ENCODE assay signal across 26 cellular contexts in genomic region chr6:156765117-156765516, GRCh38. TPM values are rescaled to one million over a fixed set of nuclear protein-coding genes. Genes with fewer than 3 reads are reported as not detected.
DNase-seq lines count a peak whose midpoint lies in the region; ATAC-seq, FAIRE-seq and TF ChIP-seq lines count a peak whose summit lies in the region.
"Had no signal": no experiment of that assay in that cellular context is flagged by ENCODE, and none has a peak within 500 bp of the region (broad histone marks: within the 10 kb centered on the region; RNA-seq: fewer than 3 reads in every experiment).

No MANE protein-coding gene starts in this region.

- H4K8ac ChIP-seq in H1 (ENCODE audit: extremely low read depth, insufficient read depth, low read length) (0 out of 2 replicates have a peak overlapping the region, but pooled peaks have one; percentile 45), trophoblast cell (ENCODE audit: low read depth, low read length) (no peak overlapping the region)

- 48% methylated on average over 10 of the region's 10 CpGs for WGBS in K562 (ENCODE audit: insufficient coverage, low coverage, missing lambda C conversion rate)
- WGBS in H1 (ENCODE audit: extremely low coverage in 1 of 2, insufficient coverage in 1 of 2, insufficient read length in 1 of 2, insufficient replicate concordance in 2 of 2, low coverage in 1 of 2, low lambda C conversion rate in 2 of 2, missing lambda C conversion rate in 1 of 2), 2 experiments, result 94% methylated on average over 10 of the region's 10 CpGs; no CpG with 5 or more reads in 1 of the 2 experiments
- WGBS in trophoblast cell (ENCODE audit: extremely low coverage, insufficient coverage, insufficient read length), result no CpG with 5 or more reads among the region's 10 CpGs

- H3K18ac ChIP-seq in H1 (ENCODE audit: extremely low read depth, low read length) (no peak overlapping the region), trophoblast cell (ENCODE audit: low read length) (no peak overlapping the region)

- H3K27me3 ChIP-seq in K562 (ENCODE audit: control insufficient read depth in 2 of 2, insufficient read depth in 2 of 2, low read length in 2 of 2) (peaks cover 0 to 5% of the 10 kb centered on the region in 2 experiments; a peak in 2 of 5 replicates), H1 (replicated peaks in 1 of 4; ENCODE audit: control insufficient read depth in 3 of 4, extremely low read depth in 1 of 4, insufficient read depth in 3 of 4, low read length in 3 of 4) (no peaks in the 10 kb centered on the region; a peak in 1 of 7 replicates), trophoblast cell (ENCODE audit: insufficient read depth, low read length) (no peaks in the 10 kb centered on the region)
- H3K27me3 ChIP-seq: BLaER1 treated with 17β-estradiol and CSF1 and Interleukin-3, amounts not matched to agents 10 nM and 100 nM had no signal

- H3K9ac ChIP-seq in K562 (ENCODE audit: insufficient read depth in 1 of 2, low read depth in 2 of 2, low read length in 2 of 2), result peak overlapping the region in 1 of 2 experiments; percentile 50; a peak in 1 of 4 replicates
- no peak overlapping the region for H3K9ac ChIP-seq in H1 (replicated peaks in 1 of 4; ENCODE audit: extremely low read depth in 1 of 4, low read depth in 3 of 4, low read length in 3 of 4)
- H3K9ac ChIP-seq in trophoblast cell (ENCODE audit: low read length), result no peak overlapping the region
- H3K9ac ChIP-seq: BLaER1 treated with 17β-estradiol and CSF1 and Interleukin-3, amounts not matched to agents 10 nM and 100 nM had no signal

- FAIRE-seq in K562 (lab: Jason Lieb, UNC) (no peak), H1 (lab: Jason Lieb, UNC) (no peak)
- FAIRE-seq: A204.1, D721Med, GM12878, GM18507 had no signal

- H3K79me1 ChIP-seq in H1 (ENCODE audit: low read depth, low read length) (no peaks in the 10 kb centered on the region), trophoblast cell (ENCODE audit: low read length) (no peaks in the 10 kb centered on the region)

- CTCF ChIA-PET in K562 (lab: Yijun Ruan, JAX; ENCODE audit: low intra/inter-chr PET ratio) (no interaction called here), H1 (lab: Charles Lee; ENCODE audit: partially characterized antibody) (interaction anchor here (1.4 kb wide), 1 partner anchor 9 kb away, joined by 3 read pairs; no protein-coding TSS in a partner anchor)

- peak; percentile 23 for ATAC-seq in K562
- ATAC-seq in HG03135 (IDR thresholded peaks at IDR 0.05; ENCODE audit: unreplicated experiment), result no peak
- ATAC-seq: CD8-positive, alpha-beta T cell; GM12878 had no signal

- in situ Hi-C loops in K562 (cut with MboI), result no loop called here

- no peaks in the 10 kb centered on the region; the same call in 1 of the 2 replicates for H3K23me2 ChIP-seq in H1 (ENCODE audit: low read depth, low read length)

- H2AK5ac ChIP-seq in H1 (ENCODE audit: low read depth, low read length) (no peak overlapping the region), trophoblast cell (ENCODE audit: low read length) (no peak overlapping the region)

- POLR2A ChIA-PET in K562 (lab: Yijun Ruan, JAX), result interaction anchor here (0.5 to 1.8 kb wide), 4 partner anchors 12 to 197 kb away, joined by 3 to 6 read pairs (median 3); partner anchors contain the start of gene ARID1B
- POLR2A ChIA-PET in H1 (lab: Charles Lee; ENCODE audit: partially characterized antibody), result no interaction called here

- H2BK15ac ChIP-seq in H1 (ENCODE audit: low read length), result 0 out of 2 replicates have a peak overlapping the region, but pooled peaks have one; percentile 29

- H3K4me2 ChIP-seq in K562 (ENCODE audit: insufficient read depth, low read length), result no peak overlapping the region
- no peak overlapping the region for H3K4me2 ChIP-seq in H1 (ENCODE audit: insufficient read depth in 1 of 2, low read depth in 2 of 2, low read length in 2 of 2)
- no peak overlapping the region for H3K4me2 ChIP-seq in trophoblast cell (ENCODE audit: low read length)
- H3K4me2 ChIP-seq: BLaER1 treated with 17β-estradiol and CSF1 and Interleukin-3, amounts not matched to agents 10 nM and 100 nM had no signal

- BruUV-seq in K562 (replicated peaks; lab: Mats Ljungman, UMichigan), result no TSS peak

- no peak overlapping the region for H3K56ac ChIP-seq in H1 (replicated peaks; ENCODE audit: insufficient read length, low read depth, low read length)

- no peak overlapping the region for H2BK120ac ChIP-seq in H1 (replicated peaks; ENCODE audit: low read depth, low read length)
- H2BK120ac ChIP-seq in trophoblast cell (ENCODE audit: insufficient read depth, low read length, poor library complexity), result no peak overlapping the region

- no peak for TF ChIP-seq CTCF in K562 (IDR thresholded peaks at IDR 0.05 in 2 of 3, conservative IDR thresholded peaks at IDR 0.05 in 1 of 3; ENCODE audit: insufficient read depth in 2 of 3, low read depth in 1 of 3, low read length in 3 of 3)
- no peak for TF ChIP-seq CTCF in H1 (IDR thresholded peaks at IDR 0.05; ENCODE audit: control extremely low read depth in 1 of 3, insufficient read depth in 1 of 3, low read depth in 1 of 3, low read length in 3 of 3)

- H3K9me1 ChIP-seq in K562 (ENCODE audit: control insufficient read depth, insufficient read depth, low read length), result no peaks in the 10 kb centered on the region

- H3K9me3 ChIP-seq in K562 (replicated peaks; ENCODE audit: control insufficient read depth, insufficient read depth, low read depth, low read length) (no peaks in the 10 kb centered on the region), H1 (ENCODE audit: insufficient read depth in 2 of 2, low read depth in 1 of 2, low read length in 1 of 2) (no peaks in the 10 kb centered on the region), trophoblast cell (ENCODE audit: insufficient read depth, low read depth, low read length) (no peaks in the 10 kb centered on the region)
- H3K9me3 ChIP-seq: BLaER1 treated with 17β-estradiol and CSF1 and Interleukin-3, amounts not matched to agents 10 nM and 100 nM; Caco-2 had no signal

- H2BK5ac ChIP-seq in H1 (ENCODE audit: low read depth, low read length) (no peak overlapping the region), trophoblast cell (ENCODE audit: low read depth, low read length, poor library complexity) (no peak overlapping the region)

- H3K4me3 ChIP-seq in K562 (no peak overlapping the region), H1 (ENCODE audit: extremely low read depth in 1 of 4, insufficient read depth in 2 of 4, low read depth in 3 of 4, low read length in 4 of 4) (no peak overlapping the region), trophoblast cell (ENCODE audit: low read depth, low read length) (peak overlapping the region; percentile 2)
- H3K4me3 ChIP-seq: BLaER1 treated with 17β-estradiol and CSF1 and Interleukin-3, amounts not matched to agents 10 nM and 100 nM; GM12878 had no signal

- H4K91ac ChIP-seq in H1 (replicated peaks; ENCODE audit: insufficient read length, low read length) (no peak overlapping the region), trophoblast cell (ENCODE audit: low read depth, low read length) (no peak overlapping the region)

- H3K14ac ChIP-seq in H1 (ENCODE audit: insufficient read length) (no peak overlapping the region), trophoblast cell (ENCODE audit: low read length) (no peak overlapping the region)

- H2BK12ac ChIP-seq in H1 (ENCODE audit: low read depth, low read length) (no peak overlapping the region), trophoblast cell (ENCODE audit: low read length) (no peak overlapping the region)

- H3K23ac ChIP-seq in H1 (ENCODE audit: insufficient read length) (no peak overlapping the region), trophoblast cell (ENCODE audit: low read length) (no peak overlapping the region)

- no peaks in the 10 kb centered on the region for H4K20me1 ChIP-seq in K562 (replicated peaks; ENCODE audit: control insufficient read depth, insufficient read depth, low read length)
- no peaks in the 10 kb centered on the region for H4K20me1 ChIP-seq in H1 (replicated peaks in 1 of 2; ENCODE audit: control insufficient read depth in 1 of 2, insufficient read depth in 2 of 2, low read length in 2 of 2)
- H4K20me1 ChIP-seq: BLaER1 treated with 17β-estradiol and CSF1 and Interleukin-3, amounts not matched to agents 10 nM and 100 nM had no signal

- intact Hi-C loops in K562 (cut with micrococcal nuclease), result no loop called here

- H3K4ac ChIP-seq in H1 (replicated peaks; ENCODE audit: insufficient read length, low read depth, low read length) (no peak overlapping the region), trophoblast cell (ENCODE audit: low read depth, low read length) (no peak overlapping the region)

- TF ChIP-seq RAD21 in K562 (CRISPR knock-in tag; conservative IDR thresholded peaks at IDR 0.05 in 1 of 2, IDR thresholded peaks at IDR 0.05 in 1 of 2) (no peak), H1 (IDR thresholded peaks at IDR 0.05 in 1 of 2, conservative IDR thresholded peaks at IDR 0.05 in 1 of 2; ENCODE audit: low read depth in 2 of 2, low read length in 2 of 2) (no peak)

- no peak overlapping the region for H2BK20ac ChIP-seq in H1 (ENCODE audit: low read length)

- no peak overlapping the region for H4K5ac ChIP-seq in H1 (ENCODE audit: insufficient read length, low read depth, low read length)

- no peak overlapping the region for H4K12ac ChIP-seq in trophoblast cell (ENCODE audit: low read depth, low read length)

- H3K4me1 ChIP-seq in K562 (replicated peaks in 1 of 2; ENCODE audit: control insufficient read depth in 2 of 2, insufficient read depth in 2 of 2, low read length in 2 of 2), result peaks cover 0 to 3% of the 10 kb centered on the region in 2 experiments; a peak in 2 of 5 replicates
- H3K4me1 ChIP-seq in H1 (replicated peaks in 1 of 4; ENCODE audit: control insufficient read depth in 3 of 4, insufficient read depth in 4 of 4, low read length in 3 of 4), result peaks cover 0 to 2% (median 0%) of the 10 kb centered on the region in 4 experiments; a peak in 2 of 7 replicates
- H3K4me1 ChIP-seq in trophoblast cell (ENCODE audit: control insufficient read depth in 1 of 2, insufficient read depth in 2 of 2, low read length in 2 of 2), result no peaks in the 10 kb centered on the region
- H3K4me1 ChIP-seq: Caco-2 had no signal

- H3K79me2 ChIP-seq in K562 (ENCODE audit: control insufficient read depth, insufficient read depth, low read length) (no peaks in the 10 kb centered on the region), H1 (ENCODE audit: control insufficient read depth in 1 of 2, insufficient read depth in 2 of 2, low read length in 2 of 2) (no peaks in the 10 kb centered on the region), trophoblast cell (ENCODE audit: control insufficient read depth, insufficient read depth, low read length, poor library complexity) (no peaks in the 10 kb centered on the region)

- H3K36me3 ChIP-seq in K562 (ENCODE audit: control insufficient read depth, insufficient read depth, low read length) (no peaks in the 10 kb centered on the region), H1 (ENCODE audit: control insufficient read depth in 2 of 4, insufficient read depth in 4 of 4, low read length in 3 of 4) (no peaks in the 10 kb centered on the region), trophoblast cell (ENCODE audit: control insufficient read depth in 1 of 2, insufficient read depth in 2 of 2, low read length in 2 of 2) (no peaks in the 10 kb centered on the region)
- H3K36me3 ChIP-seq: BLaER1 treated with 17β-estradiol and CSF1 and Interleukin-3, amounts not matched to agents 10 nM and 100 nM had no signal

- DNase-seq in K562 (ENCODE audit: extremely low read depth in 1 of 4, low spot score in 3 of 4) (no peak), H1 (ENCODE audit: low read depth in 1 of 2, low spot score in 2 of 2) (no peak), trophoblast cell (no peak), cortex of kidney (lab: John Stamatoyannopoulos, UW) (no peak)
- DNase-seq in effector CD4-positive, alpha-beta T cell, result no peak
- DNase-seq in stimulated activated naive CD4-positive, alpha-beta T cell (lab: John Stamatoyannopoulos, UW), result no peak
- DNase-seq: 8988T; ACHN; Caco-2; Calu3; CD4-positive, alpha-beta T cell; CD8-positive, alpha-beta T cell; DMS 273 treated with DMSO at 0.1 percent for 48 hours; DMS153; DMS53; DMS79; DND-41; EL; GDM1 had no signal

- no peak overlapping the region for H3K27ac ChIP-seq in K562 (ENCODE audit: extremely low read depth, low read depth, low read length)
- H3K27ac ChIP-seq in H1 (ENCODE audit: low read depth, low read length), result no peak overlapping the region
- no peak overlapping the region for H3K27ac ChIP-seq in trophoblast cell (ENCODE audit: low read depth, low read length)
- H3K27ac ChIP-seq: BLaER1 treated with 17β-estradiol and CSF1 and Interleukin-3, amounts not matched to agents 10 nM and 100 nM; C4-2B had no signal

- TF ChIP-seq POLR2A in K562 (conservative IDR thresholded peaks at IDR 0.05) (no peak), H1 (IDR thresholded peaks at IDR 0.05; ENCODE audit: control extremely low read depth in 1 of 2, low read depth in 2 of 2, low read length in 2 of 2) (no peak)

- TF ChIP-seq EP300 in K562 (IDR thresholded peaks at IDR 0.05; ENCODE audit: low read length) (no peak), H1 (IDR thresholded peaks at IDR 0.05; ENCODE audit: borderline replicate concordance in 1 of 2, low read depth in 2 of 2, low read length in 2 of 2) (no peak)

- peak overlapping the region; percentile 47 for H2AFZ ChIP-seq in K562 (ENCODE audit: low read depth, low read length)
- H2AFZ ChIP-seq in H1 (ENCODE audit: low read length), result no peak overlapping the region
- no peak overlapping the region for H2AFZ ChIP-seq in trophoblast cell (ENCODE audit: insufficient read depth, low read length, poor library complexity)

RNA-seq across cellular contexts. Expression of gene ARID1B, which starts 12.1 kb away (rescaled TPM):
- total RNA-seq in K562 (2011; cell fraction: chromatin; rRNA removed; ENCODE audit: low replicate concordance), result 166 and 348 TPM in 2 replicates
- 89.6 and 106 TPM in 2 replicates for total RNA-seq in K562 (2011; cell fraction: nucleolus; rRNA removed)
- 226 and 418 TPM in 2 replicates for total RNA-seq in K562 (2011; cell fraction: nucleoplasm; rRNA removed)
- total RNA-seq in K562 (2014; rRNA removed) (19.3 and 21.3 TPM in 2 replicates), K562 (2014; rRNA removed; fragmentation: Illumina TruSeq; extraction: Trizol) (32.9 and 37.6 TPM in 2 replicates), K562 (2015; rRNA removed; fragmentation: Illumina TruSeq; extraction: Trizol) (33.7 and 34.3 TPM in 2 replicates), K562 (2021) (48.6 and 50.5 TPM in 2 replicates)
- polyA plus RNA-seq in K562 (2011; rRNA removed) (20.5 and 20.7 TPM in 2 replicates), K562 (2014; fragmentation: Illumina TruSeq; extraction: Trizol) (26.2 and 30.1 TPM in 2 replicates), K562 (2014; fragmentation: Nextera tagmentation; extraction: Ambion mirVana) (10 to 100 TPM; 12.5 to 25.8 TPM), K562 (2014; rRNA removed) (21.8 and 22.3 TPM in 2 replicates), H1 (2011; rRNA removed) (24.3 and 32.2 TPM in 2 replicates)
- polyA plus RNA-seq in K562 (2011; cell fraction: cytosol; rRNA removed), result 16.9 and 20.5 TPM in 2 replicates
- 46.8 and 68.6 TPM in 2 replicates for polyA plus RNA-seq in K562 (2011; cell fraction: nucleus; rRNA removed)
- 25.9 and 27.1 TPM in 2 replicates for polyA plus RNA-seq in K562 (2012)
- 81.8 and 86.3 TPM in 2 replicates for polyA minus RNA-seq in K562 (2011; rRNA and poly(A)+ RNA removed)
- 64.9 and 82.5 TPM in 2 replicates for polyA minus RNA-seq in K562 (2011; cell fraction: cytosol; rRNA and poly(A)+ RNA removed)
- polyA minus RNA-seq in K562 (2011; cell fraction: nucleus; rRNA and poly(A)+ RNA removed), result 157 and 175 TPM in 2 replicates
- 70.3 and 71.2 TPM in 2 replicates for total RNA-seq in H1 (2021; fragmentation: NEBNext Ultra II Directional; extraction: Animal tissue kit (Norgen Biotek cat#: 25700))
- 23.8 TPM for polyA plus RNA-seq in H1 (2011; cell fraction: cytosol; rRNA removed)
- polyA plus RNA-seq in H1 (2011; cell fraction: nucleus; rRNA removed), result 72.6 TPM
- polyA plus RNA-seq in H1 (2012, experiment 1 of 2), result 39.0 to 46.3 TPM (median 43.7 TPM) in 4 replicates
- 7.0 TPM for polyA plus RNA-seq in H1 (2012, experiment 2 of 2)
- polyA plus RNA-seq in H1 (2013, experiment 1 of 2), result 29.4 TPM
- 29.7 TPM for polyA plus RNA-seq in H1 (2013, experiment 2 of 2)
- polyA minus RNA-seq in H1 (2011; rRNA and poly(A)+ RNA removed), result 124 and 131 TPM in 2 replicates
- 103 TPM for polyA minus RNA-seq in H1 (2011; cell fraction: cytosol; rRNA and poly(A)+ RNA removed)
- polyA minus RNA-seq in H1 (2011; cell fraction: nucleus; rRNA and poly(A)+ RNA removed), result 315 TPM
- 38.2 and 38.3 TPM in 2 replicates for polyA plus RNA-seq in trophoblast cell (2013)
